ENCODE assay signal across 8 cellular contexts in genomic region chr20:31739550-31739863, GRCh38. TPM values are rescaled to one million over a fixed set of nuclear protein-coding genes. Genes with fewer than 3 reads are reported as not detected.
DNase-seq lines count a peak whose midpoint lies in the region; ATAC-seq and TF ChIP-seq lines count a peak whose summit lies in the region.

No MANE protein-coding gene starts in this region.

- H3K36me3 Mint-ChIP-seq in endothelial cell (ENCODE audit: low read depth, unreplicated experiment) = no peaks in the 10 kb centered on the region

- H3K9me3 Mint-ChIP-seq in endothelial cell (ENCODE audit: unreplicated experiment) = no peaks in the 10 kb centered on the region

- no peak for DNase-seq in heart right ventricle
- no peak for DNase-seq in Right ventricle myocardium superior
- no peak for DNase-seq in adipocyte (ENCODE audit: low read depth)
- DNase-seq in right lobe of liver = no peak
- DNase-seq in vagina (ENCODE audit: extremely low spot score in 2 of 2) = no peak
- DNase-seq in GM10266 (ENCODE audit: extremely low spot score) = no peak
- DNase-seq in NCI-H2171 treated with DMSO at 0.1 percent for 48 hours (lab: John Stamatoyannopoulos, UW) = no peak
- DNase-seq in endothelial cell (ENCODE audit: low spot score) = no peak

- no peaks in the 10 kb centered on the region for H3K27me3 ChIP-seq in heart right ventricle
- H3K27me3 ChIP-seq in adipocyte (replicated peaks; ENCODE audit: control insufficient read depth, insufficient read depth, low read length) = no peaks in the 10 kb centered on the region
- H3K27me3 ChIP-seq in right lobe of liver = no peaks in the 10 kb centered on the region
- H3K27me3 ChIP-seq in vagina = no peaks in the 10 kb centered on the region

- H3K9ac ChIP-seq in adipocyte (ENCODE audit: low read length) = peak overlapping the region; percentile 88

- H3K4me1 ChIP-seq in heart right ventricle (peaks cover 0 to 33% (median 4%) of the 10 kb centered on the region in 9 donors), adipocyte (ENCODE audit: control insufficient read depth, insufficient read depth, low read length) (peaks cover 21% of the 10 kb centered on the region), right lobe of liver (no peaks in the 10 kb centered on the region), vagina (peaks cover 10% of the 10 kb centered on the region)

- H3K36me3 ChIP-seq in heart right ventricle (no peaks in the 10 kb centered on the region), adipocyte (ENCODE audit: control insufficient read depth, insufficient read depth, low read length, severe bottlenecking) (no peaks in the 10 kb centered on the region), right lobe of liver (no peaks in the 10 kb centered on the region), vagina (no peaks in the 10 kb centered on the region)

- WGBS in heart right ventricle, 2 donors = 0 to 1% methylated on average over 11 of the region's 11 CpGs
- WGBS in right lobe of liver (ENCODE audit: insufficient coverage, low coverage, low lambda C conversion rate, missing lambda C conversion rate) = 0% methylated on average over 11 of the region's 11 CpGs

- H3K27me3 Mint-ChIP-seq in endothelial cell (ENCODE audit: unreplicated experiment) = peaks cover 1% of the 10 kb centered on the region

- intact Hi-C loops in heart right ventricle (cut with DNase I) = loop anchor here in 1 of 10 donors (10.0 kb wide), 1 partner anchor 185 kb away; no protein-coding TSS in a partner anchor
- intact Hi-C loops in Right ventricle myocardium superior (cut with DNase I) = no loop called here
- intact Hi-C loops in right lobe of liver (cut with DNase I) = no loop called here
- intact Hi-C loops in vagina (cut with DNase I) = no loop called here

- TF ChIP-seq POLR2A in right lobe of liver (IDR thresholded peaks at IDR 0.05) (no peak), vagina (IDR thresholded peaks at IDR 0.05) (no peak)

- no peaks in the 10 kb centered on the region for H3K9me3 ChIP-seq in heart right ventricle
- H3K9me3 ChIP-seq in adipocyte (ENCODE audit: control insufficient read depth, low read length) = no peaks in the 10 kb centered on the region
- H3K9me3 ChIP-seq in right lobe of liver = no peaks in the 10 kb centered on the region
- H3K9me3 ChIP-seq in vagina = no peaks in the 10 kb centered on the region

- no peak overlapping the region for H3K27ac Mint-ChIP-seq in endothelial cell (ENCODE audit: unreplicated experiment)

- ATAC-seq in heart right ventricle (no peak), Right ventricle myocardium superior (ENCODE audit: poor library complexity) (no peak), right lobe of liver (no peak)

- TF ChIP-seq CTCF in heart right ventricle (IDR thresholded peaks at IDR 0.05) = no peak
- TF ChIP-seq CTCF in right lobe of liver (IDR thresholded peaks at IDR 0.05) = no peak
- TF ChIP-seq CTCF in vagina (IDR thresholded peaks at IDR 0.05) = no peak
- no peak for TF ChIP-seq CTCF in GM10266 (IDR thresholded peaks at IDR 0.05; ENCODE audit: control insufficient read depth, insufficient read depth, low read depth, missing control alignments)
- TF ChIP-seq CTCF in endothelial cell (IDR thresholded peaks at IDR 0.05; ENCODE audit: unreplicated experiment) = no peak

- H3K27ac ChIP-seq in heart right ventricle (peak overlapping the region in 5 of 10 donors; percentile 39 to 88 (median 83)), right lobe of liver (peak overlapping the region in 1 of 3 donors; percentile 52), vagina (peak overlapping the region; percentile 59)

- no peaks in the 10 kb centered on the region for H3K4me1 Mint-ChIP-seq in endothelial cell (ENCODE audit: unreplicated experiment)

- H3K4me3 ChIP-seq in heart right ventricle = peak overlapping the region; percentile 49 to 86 (median 69)
- H3K4me3 ChIP-seq in adipocyte (ENCODE audit: low read length) = peak overlapping the region; percentile 94
- peak overlapping the region; percentile 63 to 74 (median 69) for H3K4me3 ChIP-seq in right lobe of liver
- peak overlapping the region; percentile 52 to 53 for H3K4me3 ChIP-seq in vagina

- H3K4me3 Mint-ChIP-seq in endothelial cell (ENCODE audit: unreplicated experiment) = no peak overlapping the region

RNA-seq across cellular contexts. Expression of gene TPX2, which starts 0.4 kb away (rescaled TPM):
- total RNA-seq in heart right ventricle = 1 to 10 TPM in 4 of 10 donors, under 1 TPM in 6; 0.17 to 9.6 (median 0.85) TPM
- under 1 TPM; 0.29 to 0.72 TPM for polyA plus RNA-seq in heart right ventricle
- total RNA-seq in Right ventricle myocardium superior = 0.97 TPM
- 1 to 10 TPM in 5 of 6 experiments, under 1 TPM in 1; 0.56 to 8.3 (median 2.8) TPM for total RNA-seq in right lobe of liver
- total RNA-seq in vagina = 6.1 TPM
- 27.2 TPM for total RNA-seq in endothelial cell (ENCODE audit: unreplicated experiment)

RNA-seq across cellular contexts. Expression of gene BCL2L1, which starts 16.8 kb away (rescaled TPM):
- total RNA-seq in heart right ventricle (10 to 100 TPM; 34.7 to 97.4 (median 45.9) TPM), Right ventricle myocardium superior (48.7 TPM), right lobe of liver (10 to 100 TPM; 30.5 to 96.1 (median 63.4) TPM), vagina (57.2 TPM), endothelial cell (ENCODE audit: unreplicated experiment) (52.9 TPM)
- 100 to 1,000 TPM in 1 of 2 donors, 10 to 100 TPM in 1; 35.2 to 128 TPM for polyA plus RNA-seq in heart right ventricle
